9 cellular contexts compared by ENCODE assay signal in genomic region chr1:205918955-205919746, GRCh38. TPM values are rescaled to one million over a fixed set of nuclear protein-coding genes. Genes with fewer than 3 reads are reported as not detected.
DNase-seq lines count a peak whose midpoint lies in the region; ATAC-seq and TF ChIP-seq lines count a peak whose summit lies in the region.
"Had no signal": no experiment of that assay in that cellular context is flagged by ENCODE, and none has a peak within 500 bp of the region (broad histone marks: within the 10 kb centered on the region; RNA-seq: fewer than 3 reads in every experiment).

No MANE protein-coding gene starts in this region.

- peaks cover 26% of the 10 kb centered on the region for H3K4me1 ChIP-seq in upper lobe of right lung

- peak overlapping the region; percentile 68 for H3K27ac ChIP-seq in upper lobe of right lung

- H3K36me3 ChIP-seq in upper lobe of right lung = no peaks in the 10 kb centered on the region

- no peaks in the 10 kb centered on the region for H3K9me3 Mint-ChIP-seq in activated naive CD4-positive, alpha-beta T cell treated with anti-CD3 and anti-CD28 coated beads, Interleukin-2, amount 50 U/mL, for 72 hours

- no peaks in the 10 kb centered on the region for H3K27me3 ChIP-seq in upper lobe of right lung

- H3K9me3 ChIP-seq in upper lobe of right lung = no peaks in the 10 kb centered on the region

- intact Hi-C loops in Right ventricle myocardium superior (cut with DNase I) (loop anchor here (1.0 to 5.0 kb wide), 3 partner anchors 58 to 127 kb away; partner anchors contain the start of gene SLC41A1), posterior vena cava (cut with DNase I) (loop anchor here (2.0 to 10.0 kb wide), 4 partner anchors 58 to 186 kb away; no protein-coding TSS in a partner anchor), upper lobe of right lung (cut with DNase I) (loop anchor here (5.0 to 10.0 kb wide), 2 partner anchors 58 to 124 kb away; no protein-coding TSS in a partner anchor)

- ATAC-seq in activated naive CD4-positive, alpha-beta T cell treated with anti-CD3 and anti-CD28 coated beads, Interleukin-2, amount 50 U/mL, for 72 hours = peak; percentile 80 to 83
- ATAC-seq in Right ventricle myocardium superior (ENCODE audit: poor library complexity) (peak; percentile 65), upper lobe of right lung (peak; percentile 84)

- no peak overlapping the region for H3K4me3 ChIP-seq in upper lobe of right lung

- TF ChIP-seq CTCF in upper lobe of right lung (IDR thresholded peaks at IDR 0.05) = peak; percentile 95

- no peak overlapping the region for H3K27ac Mint-ChIP-seq in activated naive CD4-positive, alpha-beta T cell treated with anti-CD3 and anti-CD28 coated beads, Interleukin-2, amount 50 U/mL, for 72 hours

- peak; percentile 73 to 82 for DNase-seq in NCI-H2081 (lab: John Stamatoyannopoulos, UW)
- no peak for DNase-seq in NCI-H2081 treated with DMSO at 0.1 percent for 48 hours (lab: John Stamatoyannopoulos, UW)
- DNase-seq in NCI-H1048 (lab: John Stamatoyannopoulos, UW) = peak; percentile 80
- DNase-seq in SKM-1 (lab: John Stamatoyannopoulos, UW; ENCODE audit: unreplicated experiment) = peak; percentile 91
- DNase-seq in activated naive CD4-positive, alpha-beta T cell treated with anti-CD3 and anti-CD28 coated beads, Interleukin-2, amount 50 U/mL, for 72 hours (ENCODE audit: low spot score in 2 of 2) = peak; percentile 57 to 73
- peak; percentile 88 for DNase-seq in Right ventricle myocardium superior
- DNase-seq in posterior vena cava (ENCODE audit: low spot score) = peak; percentile 92
- DNase-seq in upper lobe of right lung = no peak

- H3K36me3 Mint-ChIP-seq in activated naive CD4-positive, alpha-beta T cell treated with anti-CD3 and anti-CD28 coated beads, Interleukin-2, amount 50 U/mL, for 72 hours = no peaks in the 10 kb centered on the region

RNA-seq across cellular contexts. Expression of gene SLC26A9, which starts 24.1 kb away (rescaled TPM):
- total RNA-seq in activated naive CD4-positive, alpha-beta T cell treated with anti-CD3 and anti-CD28 coated beads, Interleukin-2, amount 50 U/mL, for 72 hours = not detected
- total RNA-seq in Right ventricle myocardium superior = 33.0 TPM
- not detected for total RNA-seq in posterior vena cava
- total RNA-seq in upper lobe of right lung = 21.7 TPM
- total RNA-seq: urinary bladder had no signal

Comparison
In these comparisons a context has a peak if more than half of its experiments do, and no peak if none do; other contexts are left out.
1. DNase-seq: peak in NCI-H2081 (2 of 2), NCI-H1048 (single experiment), SKM-1 (single experiment), activated naive CD4-positive, alpha-beta T cell treated with anti-CD3 and anti-CD28 coated beads, Interleukin-2, amount 50 U/mL, for 72 hours (2 of 2), Right ventricle myocardium superior (single experiment) and posterior vena cava (single experiment); none in NCI-H2081 treated with DMSO at 0.1 percent for 48 hours (single experiment) and upper lobe of right lung (single experiment).
2. RNA of gene SLC26A9, which starts 24.1 kb away (total RNA-seq): 33.0 TPM in Right ventricle myocardium superior (single experiment) and 21.7 TPM in upper lobe of right lung (single experiment); not detected in posterior vena cava and not detected in activated naive CD4-positive, alpha-beta T cell treated with anti-CD3 and anti-CD28 coated beads, Interleukin-2, amount 50 U/mL, for 72 hours; every median in the first group is over 10 times any median in the second.
3. Peak in every context shown above with its lines, with median percentiles within 50 percentile points of each other: ATAC-seq.